ENCODE assay signal across 1 cellular context in the genomic region with DNA sequence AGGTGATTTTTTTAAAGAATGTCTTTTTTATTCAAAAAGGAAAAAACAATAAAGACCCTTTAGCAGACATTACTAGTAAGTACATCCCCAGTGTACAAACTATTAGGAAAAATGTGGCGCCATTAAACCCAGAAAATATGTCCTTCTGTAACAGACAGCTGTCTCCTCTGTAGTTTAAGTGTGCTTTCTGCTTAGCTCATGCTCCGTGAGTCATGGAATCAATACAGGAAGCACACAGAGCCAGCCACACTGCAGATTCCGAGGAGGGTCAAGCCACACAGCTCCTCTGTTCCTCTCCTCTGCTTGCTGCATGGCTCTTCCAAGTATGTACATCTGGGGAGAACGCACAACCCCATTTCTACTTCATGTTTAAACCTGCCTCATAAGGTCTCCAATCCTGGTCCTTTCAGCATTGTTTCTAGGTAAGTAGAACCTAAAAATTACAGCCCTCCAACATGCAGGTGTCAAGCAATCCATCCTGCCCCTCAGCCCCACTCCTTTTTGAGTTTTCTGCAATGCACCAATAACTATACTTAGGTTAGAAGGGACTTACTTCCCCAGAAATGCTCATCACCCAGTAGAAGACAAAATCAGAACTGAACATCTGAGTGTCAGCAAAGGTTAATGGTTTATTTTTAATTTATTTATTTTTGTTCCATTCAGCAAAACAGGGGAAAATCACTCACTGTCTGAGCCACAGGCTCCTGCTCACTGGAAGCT.
A peak's percentile ranks its signal among the peaks of the same experiment; 100 is the strongest.
TF ChIP-seq lines count a peak whose summit lies in the region.

No MANE protein-coding gene starts in this region.

TF ChIP-seq in HepG2, 621 proteins besides CTCF, POLR2A, EP300 and RAD21 (continued from another document and continues in another):
- TF ChIP-seq ZUFSP (CRISPR knock-in tag; IDR thresholded peaks at IDR 0.05; ENCODE audit: borderline replicate concordance) (no peak), ONECUT2 (CRISPR knock-in tag; IDR thresholded peaks at IDR 0.05) (peak; percentile 95), MAFG (CRISPR knock-in tag; IDR thresholded peaks at IDR 0.05) (peak; percentile 82), PCBP2 (optimal IDR thresholded peaks at IDR 0.05; ENCODE audit: low read depth, low read length, poor library complexity, severe bottlenecking) (no peak), ERF (CRISPR knock-in tag; IDR thresholded peaks at IDR 0.05) (peak; percentile 72; the same call in 1 of the 2 replicates), MED1 (CRISPR knock-in tag; IDR thresholded peaks at IDR 0.05) (peak; percentile 28; the same call in 1 of the 2 replicates), NFE2 (CRISPR knock-in tag; IDR thresholded peaks at IDR 0.05) (peak; percentile 82), CREM (IDR thresholded peaks at IDR 0.05) (peak; percentile 47), CREM (CRISPR knock-in tag; IDR thresholded peaks at IDR 0.05) (no peak), GATAD2A (CRISPR knock-in tag; IDR thresholded peaks at IDR 0.05) (peak; percentile 92), PRDM10 (CRISPR knock-in tag; IDR thresholded peaks at IDR 0.05; ENCODE audit: low read depth) (peak; percentile 61; the same call in 1 of the 2 replicates), KMT2A (CRISPR knock-in tag; IDR thresholded peaks at IDR 0.05) (peak; percentile 76; the same call in 1 of the 2 replicates), SAFB2 (CRISPR knock-in tag; IDR thresholded peaks at IDR 0.05; ENCODE audit: borderline replicate concordance, low read depth) (no peak; the same call in 1 of the 2 replicates), ZNF543 (CRISPR knock-in tag; IDR thresholded peaks at IDR 0.05) (0 out of 2 replicates have a peak, but pooled peaks have one; percentile 48), ZC3H4 (CRISPR knock-in tag; IDR thresholded peaks at IDR 0.05; ENCODE audit: borderline replicate concordance) (no peak), KAT7 (CRISPR knock-in tag; IDR thresholded peaks at IDR 0.05; ENCODE audit: borderline replicate concordance) (peak; percentile 71; the same call in 1 of the 2 replicates), DMAP1 (CRISPR knock-in tag; IDR thresholded peaks at IDR 0.05) (peak; percentile 42; the same call in 1 of the 2 replicates), ZNF792 (CRISPR knock-in tag; IDR thresholded peaks at IDR 0.05) (peak; percentile 74; the same call in 1 of the 2 replicates), ATF5 (CRISPR knock-in tag; IDR thresholded peaks at IDR 0.05; ENCODE audit: low read depth) (0 out of 2 replicates have a peak, but pooled peaks have one; percentile 36), XBP1 (CRISPR knock-in tag; IDR thresholded peaks at IDR 0.05) (no peak), FOXK1 (CRISPR knock-in tag; IDR thresholded peaks at IDR 0.05; ENCODE audit: borderline replicate concordance, low read depth) (peak; percentile 61; the same call in 1 of the 2 replicates), ZNF775 (CRISPR knock-in tag; IDR thresholded peaks at IDR 0.05; ENCODE audit: borderline replicate concordance) (no peak), NR2F6 (IDR thresholded peaks at IDR 0.05) (peak; percentile 48), NR2F6 (CRISPR knock-in tag; IDR thresholded peaks at IDR 0.05) (0 out of 2 replicates have a peak, but pooled peaks have one; percentile 56), FOXA3 (CRISPR knock-in tag; IDR thresholded peaks at IDR 0.05) (peak; percentile 79), SMAD3 (CRISPR knock-in tag; IDR thresholded peaks at IDR 0.05) (0 out of 2 replicates have a peak, but pooled peaks have one; percentile 23), RFX5 (IDR thresholded peaks at IDR 0.05; ENCODE audit: low read depth, low read length) (no peak), ZNF446 (CRISPR knock-in tag; IDR thresholded peaks at IDR 0.05) (no peak), AGO2 (optimal IDR thresholded peaks at IDR 0.05; ENCODE audit: low read depth, low read length) (no peak), GTF3A (CRISPR knock-in tag; conservative IDR thresholded peaks at IDR 0.05) (0 out of 2 replicates have a peak, but pooled peaks have one; percentile 50), YEATS2 (CRISPR knock-in tag; IDR thresholded peaks at IDR 0.05; ENCODE audit: borderline replicate concordance) (no peak; the same call in 1 of the 2 replicates), MXD4 (CRISPR knock-in tag; IDR thresholded peaks at IDR 0.05) (peak; percentile 83), KDM4B (CRISPR knock-in tag; IDR thresholded peaks at IDR 0.05) (no peak), ZNF333 (CRISPR knock-in tag; IDR thresholded peaks at IDR 0.05; ENCODE audit: borderline replicate concordance) (no peak), ZNF552 (CRISPR knock-in tag; IDR thresholded peaks at IDR 0.05; ENCODE audit: borderline replicate concordance) (no peak), ZNF616 (CRISPR knock-in tag; IDR thresholded peaks at IDR 0.05; ENCODE audit: low read depth) (peak; percentile 53; the same call in 1 of the 2 replicates), NFIC (IDR thresholded peaks at IDR 0.05; ENCODE audit: low read length) (peak; percentile 55; the same call in 1 of the 2 replicates), ZNF564 (CRISPR knock-in tag; IDR thresholded peaks at IDR 0.05) (no peak), ZFX (CRISPR knock-in tag; IDR thresholded peaks at IDR 0.05; ENCODE audit: low read depth) (0 out of 2 replicates have a peak, but pooled peaks have one; percentile 30), ZNF414 (CRISPR knock-in tag; IDR thresholded peaks at IDR 0.05) (no peak)
- TF ChIP-seq, protein P1, sequence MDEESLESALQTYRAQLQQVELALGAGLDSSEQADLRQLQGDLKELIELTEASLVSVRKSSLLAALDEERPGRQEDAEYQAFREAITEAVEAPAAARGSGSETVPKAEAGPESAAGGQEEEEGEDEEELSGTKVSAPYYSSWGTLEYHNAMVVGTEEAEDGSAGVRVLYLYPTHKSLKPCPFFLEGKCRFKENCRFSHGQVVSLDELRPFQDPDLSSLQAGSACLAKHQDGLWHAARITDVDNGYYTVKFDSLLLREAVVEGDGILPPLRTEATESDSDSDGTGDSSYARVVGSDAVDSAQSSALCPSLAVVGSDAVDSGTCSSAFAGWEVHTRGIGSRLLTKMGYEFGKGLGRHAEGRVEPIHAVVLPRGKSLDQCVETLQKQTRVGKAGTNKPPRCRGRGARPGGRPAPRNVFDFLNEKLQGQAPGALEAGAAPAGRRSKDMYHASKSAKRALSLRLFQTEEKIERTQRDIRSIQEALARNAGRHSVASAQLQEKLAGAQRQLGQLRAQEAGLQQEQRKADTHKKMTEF (CRISPR knock-in tag; IDR thresholded peaks at IDR 0.05): peak; percentile 75; the same call in 1 of the 2 replicates
- TF ChIP-seq, protein P2, sequence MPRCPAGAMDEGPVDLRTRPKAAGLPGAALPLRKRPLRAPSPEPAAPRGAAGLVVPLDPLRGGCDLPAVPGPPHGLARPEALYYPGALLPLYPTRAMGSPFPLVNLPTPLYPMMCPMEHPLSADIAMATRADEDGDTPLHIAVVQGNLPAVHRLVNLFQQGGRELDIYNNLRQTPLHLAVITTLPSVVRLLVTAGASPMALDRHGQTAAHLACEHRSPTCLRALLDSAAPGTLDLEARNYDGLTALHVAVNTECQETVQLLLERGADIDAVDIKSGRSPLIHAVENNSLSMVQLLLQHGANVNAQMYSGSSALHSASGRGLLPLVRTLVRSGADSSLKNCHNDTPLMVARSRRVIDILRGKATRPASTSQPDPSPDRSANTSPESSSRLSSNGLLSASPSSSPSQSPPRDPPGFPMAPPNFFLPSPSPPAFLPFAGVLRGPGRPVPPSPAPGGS (CRISPR knock-in tag; IDR thresholded peaks at IDR 0.05): no peak
- TF ChIP-seq, protein P3, sequence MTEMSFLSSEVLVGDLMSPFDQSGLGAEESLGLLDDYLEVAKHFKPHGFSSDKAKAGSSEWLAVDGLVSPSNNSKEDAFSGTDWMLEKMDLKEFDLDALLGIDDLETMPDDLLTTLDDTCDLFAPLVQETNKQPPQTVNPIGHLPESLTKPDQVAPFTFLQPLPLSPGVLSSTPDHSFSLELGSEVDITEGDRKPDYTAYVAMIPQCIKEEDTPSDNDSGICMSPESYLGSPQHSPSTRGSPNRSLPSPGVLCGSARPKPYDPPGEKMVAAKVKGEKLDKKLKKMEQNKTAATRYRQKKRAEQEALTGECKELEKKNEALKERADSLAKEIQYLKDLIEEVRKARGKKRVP (CRISPR knock-in tag; IDR thresholded peaks at IDR 0.05): peak in 1 of 2 experiments; percentile 63; a peak in 1 of 4 replicates
- TF ChIP-seq, protein P4, sequence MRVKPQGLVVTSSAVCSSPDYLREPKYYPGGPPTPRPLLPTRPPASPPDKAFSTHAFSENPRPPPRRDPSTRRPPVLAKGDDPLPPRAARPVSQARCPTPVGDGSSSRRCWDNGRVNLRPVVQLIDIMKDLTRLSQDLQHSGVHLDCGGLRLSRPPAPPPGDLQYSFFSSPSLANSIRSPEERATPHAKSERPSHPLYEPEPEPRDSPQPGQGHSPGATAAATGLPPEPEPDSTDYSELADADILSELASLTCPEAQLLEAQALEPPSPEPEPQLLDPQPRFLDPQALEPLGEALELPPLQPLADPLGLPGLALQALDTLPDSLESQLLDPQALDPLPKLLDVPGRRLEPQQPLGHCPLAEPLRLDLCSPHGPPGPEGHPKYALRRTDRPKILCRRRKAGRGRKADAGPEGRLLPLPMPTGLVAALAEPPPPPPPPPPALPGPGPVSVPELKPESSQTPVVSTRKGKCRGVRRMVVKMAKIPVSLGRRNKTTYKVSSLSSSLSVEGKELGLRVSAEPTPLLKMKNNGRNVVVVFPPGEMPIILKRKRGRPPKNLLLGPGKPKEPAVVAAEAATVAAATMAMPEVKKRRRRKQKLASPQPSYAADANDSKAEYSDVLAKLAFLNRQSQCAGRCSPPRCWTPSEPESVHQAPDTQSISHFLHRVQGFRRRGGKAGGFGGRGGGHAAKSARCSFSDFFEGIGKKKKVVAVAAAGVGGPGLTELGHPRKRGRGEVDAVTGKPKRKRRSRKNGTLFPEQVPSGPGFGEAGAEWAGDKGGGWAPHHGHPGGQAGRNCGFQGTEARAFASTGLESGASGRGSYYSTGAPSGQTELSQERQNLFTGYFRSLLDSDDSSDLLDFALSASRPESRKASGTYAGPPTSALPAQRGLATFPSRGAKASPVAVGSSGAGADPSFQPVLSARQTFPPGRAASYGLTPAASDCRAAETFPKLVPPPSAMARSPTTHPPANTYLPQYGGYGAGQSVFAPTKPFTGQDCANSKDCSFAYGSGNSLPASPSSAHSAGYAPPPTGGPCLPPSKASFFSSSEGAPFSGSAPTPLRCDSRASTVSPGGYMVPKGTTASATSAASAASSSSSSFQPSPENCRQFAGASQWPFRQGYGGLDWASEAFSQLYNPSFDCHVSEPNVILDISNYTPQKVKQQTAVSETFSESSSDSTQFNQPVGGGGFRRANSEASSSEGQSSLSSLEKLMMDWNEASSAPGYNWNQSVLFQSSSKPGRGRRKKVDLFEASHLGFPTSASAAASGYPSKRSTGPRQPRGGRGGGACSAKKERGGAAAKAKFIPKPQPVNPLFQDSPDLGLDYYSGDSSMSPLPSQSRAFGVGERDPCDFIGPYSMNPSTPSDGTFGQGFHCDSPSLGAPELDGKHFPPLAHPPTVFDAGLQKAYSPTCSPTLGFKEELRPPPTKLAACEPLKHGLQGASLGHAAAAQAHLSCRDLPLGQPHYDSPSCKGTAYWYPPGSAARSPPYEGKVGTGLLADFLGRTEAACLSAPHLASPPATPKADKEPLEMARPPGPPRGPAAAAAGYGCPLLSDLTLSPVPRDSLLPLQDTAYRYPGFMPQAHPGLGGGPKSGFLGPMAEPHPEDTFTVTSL (CRISPR knock-in tag; IDR thresholded peaks at IDR 0.05; ENCODE audit: borderline replicate concordance): peak; percentile 73; the same call in 1 of the 2 replicates
